In the genomic region with DNA sequence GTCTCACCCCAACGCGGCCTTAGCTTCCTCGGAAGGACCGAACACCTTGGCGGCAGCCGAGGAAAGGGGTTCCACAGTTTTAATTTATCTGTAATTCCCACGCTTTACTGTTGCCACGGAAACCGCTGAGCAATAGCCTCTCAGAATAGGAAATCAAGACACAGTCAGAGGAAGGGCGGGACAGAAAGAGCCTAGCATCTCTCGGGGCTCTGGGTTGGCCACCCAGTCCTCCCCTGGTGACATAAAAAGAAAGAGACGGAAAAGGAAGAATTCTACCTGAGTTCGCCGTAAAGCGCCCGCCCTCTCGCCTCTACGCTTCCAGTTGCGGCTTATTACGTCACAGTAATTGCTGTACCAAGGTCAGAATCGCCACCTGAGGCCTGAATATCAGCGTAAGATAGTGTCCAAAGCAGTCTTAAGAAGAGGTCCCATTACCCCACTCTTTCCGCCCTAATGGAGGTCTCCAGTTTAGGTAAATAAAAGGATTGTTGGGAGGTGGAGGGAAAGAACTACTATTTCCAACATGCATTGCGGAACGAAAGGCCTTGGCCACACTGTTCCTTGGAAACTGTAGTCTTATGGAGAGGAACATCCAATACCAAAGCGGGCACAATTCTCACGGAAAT, we compare ENCODE assay signal across 1 cellular context.
TF ChIP-seq lines count a peak whose summit lies in the region.

No MANE protein-coding gene starts in this region.

TF ChIP-seq in HepG2, 621 proteins besides CTCF, POLR2A, EP300 and RAD21 (continued from another document):
- TF ChIP-seq ZNF674 (CRISPR knock-in tag; IDR thresholded peaks at IDR 0.05; ENCODE audit: low read depth): 0 out of 2 replicates have a peak, but pooled peaks have one; percentile 18
- TF ChIP-seq, protein P1, sequence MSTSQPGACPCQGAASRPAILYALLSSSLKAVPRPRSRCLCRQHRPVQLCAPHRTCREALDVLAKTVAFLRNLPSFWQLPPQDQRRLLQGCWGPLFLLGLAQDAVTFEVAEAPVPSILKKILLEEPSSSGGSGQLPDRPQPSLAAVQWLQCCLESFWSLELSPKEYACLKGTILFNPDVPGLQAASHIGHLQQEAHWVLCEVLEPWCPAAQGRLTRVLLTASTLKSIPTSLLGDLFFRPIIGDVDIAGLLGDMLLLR (CRISPR knock-in tag; IDR thresholded peaks at IDR 0.05): no peak
- TF ChIP-seq TEAD2 (CRISPR knock-in tag; IDR thresholded peaks at IDR 0.05): 0 out of 2 replicates have a peak, but pooled peaks have one; percentile 56
- TF ChIP-seq TSC22D2 (CRISPR knock-in tag; IDR thresholded peaks at IDR 0.05; ENCODE audit: borderline replicate concordance): no peak; the same call in 1 of the 2 replicates
- no peak for TF ChIP-seq SYNCRIP (IDR thresholded peaks at IDR 0.05; ENCODE audit: insufficient read depth, low read depth, low read length)
- TF ChIP-seq, protein P2, sequence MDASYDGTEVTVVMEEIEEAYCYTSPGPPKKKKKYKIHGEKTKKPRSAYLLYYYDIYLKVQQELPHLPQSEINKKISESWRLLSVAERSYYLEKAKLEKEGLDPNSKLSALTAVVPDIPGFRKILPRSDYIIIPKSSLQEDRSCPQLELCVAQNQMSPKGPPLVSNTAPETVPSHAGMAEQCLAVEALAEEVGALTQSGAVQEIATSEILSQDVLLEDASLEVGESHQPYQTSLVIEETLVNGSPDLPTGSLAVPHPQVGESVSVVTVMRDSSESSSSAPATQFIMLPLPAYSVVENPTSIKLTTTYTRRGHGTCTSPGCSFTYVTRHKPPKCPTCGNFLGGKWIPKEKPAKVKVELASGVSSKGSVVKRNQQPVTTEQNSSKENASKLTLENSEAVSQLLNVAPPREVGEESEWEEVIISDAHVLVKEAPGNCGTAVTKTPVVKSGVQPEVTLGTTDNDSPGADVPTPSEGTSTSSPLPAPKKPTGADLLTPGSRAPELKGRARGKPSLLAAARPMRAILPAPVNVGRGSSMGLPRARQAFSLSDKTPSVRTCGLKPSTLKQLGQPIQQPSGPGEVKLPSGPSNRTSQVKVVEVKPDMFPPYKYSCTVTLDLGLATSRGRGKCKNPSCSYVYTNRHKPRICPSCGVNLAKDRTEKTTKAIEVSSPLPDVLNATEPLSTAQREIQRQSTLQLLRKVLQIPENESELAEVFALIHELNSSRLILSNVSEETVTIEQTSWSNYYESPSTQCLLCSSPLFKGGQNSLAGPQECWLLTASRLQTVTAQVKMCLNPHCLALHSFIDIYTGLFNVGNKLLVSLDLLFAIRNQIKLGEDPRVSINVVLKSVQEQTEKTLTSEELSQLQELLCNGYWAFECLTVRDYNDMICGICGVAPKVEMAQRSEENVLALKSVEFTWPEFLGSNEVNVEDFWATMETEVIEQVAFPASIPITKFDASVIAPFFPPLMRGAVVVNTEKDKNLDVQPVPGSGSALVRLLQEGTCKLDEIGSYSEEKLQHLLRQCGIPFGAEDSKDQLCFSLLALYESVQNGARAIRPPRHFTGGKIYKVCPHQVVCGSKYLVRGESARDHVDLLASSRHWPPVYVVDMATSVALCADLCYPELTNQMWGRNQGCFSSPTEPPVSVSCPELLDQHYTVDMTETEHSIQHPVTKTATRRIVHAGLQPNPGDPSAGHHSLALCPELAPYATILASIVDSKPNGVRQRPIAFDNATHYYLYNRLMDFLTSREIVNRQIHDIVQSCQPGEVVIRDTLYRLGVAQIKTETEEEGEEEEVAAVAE (CRISPR knock-in tag; IDR thresholded peaks at IDR 0.05; ENCODE audit: borderline replicate concordance): peak; percentile 99
- 0 out of 2 replicates have a peak, but pooled peaks have one; percentile 16 for TF ChIP-seq CC2D1A (CRISPR knock-in tag; IDR thresholded peaks at IDR 0.05)
- TF ChIP-seq ZNF451 (CRISPR knock-in tag; IDR thresholded peaks at IDR 0.05): peak; percentile 17; the same call in 1 of the 2 replicates
- no peak for TF ChIP-seq STAG1 (CRISPR knock-in tag; IDR thresholded peaks at IDR 0.05)
- no peak for TF ChIP-seq ZNF577 (CRISPR knock-in tag; IDR thresholded peaks at IDR 0.05; ENCODE audit: borderline replicate concordance, low read depth)
- TF ChIP-seq, protein P3, sequence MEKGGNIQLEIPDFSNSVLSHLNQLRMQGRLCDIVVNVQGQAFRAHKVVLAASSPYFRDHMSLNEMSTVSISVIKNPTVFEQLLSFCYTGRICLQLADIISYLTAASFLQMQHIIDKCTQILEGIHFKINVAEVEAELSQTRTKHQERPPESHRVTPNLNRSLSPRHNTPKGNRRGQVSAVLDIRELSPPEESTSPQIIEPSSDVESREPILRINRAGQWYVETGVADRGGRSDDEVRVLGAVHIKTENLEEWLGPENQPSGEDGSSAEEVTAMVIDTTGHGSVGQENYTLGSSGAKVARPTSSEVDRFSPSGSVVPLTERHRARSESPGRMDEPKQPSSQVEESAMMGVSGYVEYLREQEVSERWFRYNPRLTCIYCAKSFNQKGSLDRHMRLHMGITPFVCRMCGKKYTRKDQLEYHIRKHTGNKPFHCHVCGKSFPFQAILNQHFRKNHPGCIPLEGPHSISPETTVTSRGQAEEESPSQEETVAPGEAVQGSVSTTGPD (CRISPR knock-in tag; IDR thresholded peaks at IDR 0.05): no peak
- TF ChIP-seq, protein P4, sequence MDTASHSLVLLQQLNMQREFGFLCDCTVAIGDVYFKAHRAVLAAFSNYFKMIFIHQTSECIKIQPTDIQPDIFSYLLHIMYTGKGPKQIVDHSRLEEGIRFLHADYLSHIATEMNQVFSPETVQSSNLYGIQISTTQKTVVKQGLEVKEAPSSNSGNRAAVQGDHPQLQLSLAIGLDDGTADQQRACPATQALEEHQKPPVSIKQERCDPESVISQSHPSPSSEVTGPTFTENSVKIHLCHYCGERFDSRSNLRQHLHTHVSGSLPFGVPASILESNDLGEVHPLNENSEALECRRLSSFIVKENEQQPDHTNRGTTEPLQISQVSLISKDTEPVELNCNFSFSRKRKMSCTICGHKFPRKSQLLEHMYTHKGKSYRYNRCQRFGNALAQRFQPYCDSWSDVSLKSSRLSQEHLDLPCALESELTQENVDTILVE (CRISPR knock-in tag; IDR thresholded peaks at IDR 0.05): no peak
- TF ChIP-seq SNAPC2 (CRISPR knock-in tag; IDR thresholded peaks at IDR 0.05): peak; percentile 38; the same call in 1 of the 2 replicates
